8 cellular contexts compared by ENCODE assay signal in the genomic region with DNA sequence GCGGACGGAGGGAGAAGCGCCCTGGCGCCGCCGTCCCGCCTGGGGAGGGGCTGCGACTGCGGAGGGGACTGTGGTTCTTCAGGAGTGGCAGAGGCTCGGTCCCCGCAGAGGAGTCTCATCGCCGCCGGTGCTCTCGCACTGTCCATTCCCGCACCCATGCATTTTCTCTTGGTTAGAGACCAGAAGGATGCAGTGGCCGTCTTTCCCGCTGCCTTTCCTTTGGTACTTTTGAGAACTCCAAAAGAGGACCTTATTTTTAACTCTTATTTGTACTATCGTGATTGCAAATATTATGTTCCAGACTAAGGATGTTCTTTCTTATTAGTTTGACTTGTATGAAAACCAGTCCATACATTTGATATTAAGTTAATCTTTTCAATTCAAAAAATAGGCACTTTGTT. TPM values are rescaled to one million over a fixed set of nuclear protein-coding genes. Genes with fewer than 3 reads are reported as not detected.
A peak's percentile ranks its signal among the peaks of the same experiment; 100 is the strongest.
DNase-seq lines count a peak whose midpoint lies in the region; ATAC-seq and TF ChIP-seq lines count a peak whose summit lies in the region.

No MANE protein-coding gene starts in this region.

- peaks cover 17% of the 10 kb centered on the region for H3K36me3 Mint-ChIP-seq in activated T-cell treated with anti-CD3 and anti-CD28 coated beads, Interleukin-2, amount 50 U/mL, for 24 hours (ENCODE audit: low read depth)

- TF ChIP-seq EP300 in upper lobe of left lung (IDR thresholded peaks at IDR 0.05) = no peak

- peak overlapping the region; percentile 98 for H3K27ac Mint-ChIP-seq in activated T-cell treated with anti-CD3 and anti-CD28 coated beads, Interleukin-2, amount 50 U/mL, for 24 hours

- H3K4me3 Mint-ChIP-seq in activated T-cell treated with anti-CD3 and anti-CD28 coated beads, Interleukin-2, amount 50 U/mL, for 24 hours = peak overlapping the region; percentile 87

- no TSS peak for BruUV-seq in A673 (replicated peaks; lab: Mats Ljungman, UMichigan)

- H3K27ac ChIP-seq in A673 (ENCODE audit: low read depth, low read length, poor library complexity, severe bottlenecking) (peak overlapping the region; percentile 94), upper lobe of left lung (peak overlapping the region; percentile 97 to 99 (median 98))

- no peak for TF ChIP-seq POLR2A in upper lobe of left lung (IDR thresholded peaks at IDR 0.05)

- H3K9me3 ChIP-seq in A673 (ENCODE audit: low read depth, low read length, poor library complexity, severe bottlenecking) (no peaks in the 10 kb centered on the region), neuron (ENCODE audit: low read length) (peaks cover 3% of the 10 kb centered on the region), upper lobe of left lung (peaks cover 0 to 3% (median 0%) of the 10 kb centered on the region in 4 donors)

- no peaks in the 10 kb centered on the region for H3K9me3 Mint-ChIP-seq in activated T-cell treated with anti-CD3 and anti-CD28 coated beads, Interleukin-2, amount 50 U/mL, for 24 hours

- no peaks in the 10 kb centered on the region for H3K27me3 Mint-ChIP-seq in activated T-cell treated with anti-CD3 and anti-CD28 coated beads, Interleukin-2, amount 50 U/mL, for 24 hours

- POLR2A ChIA-PET in A673 (lab: Charles Lee; ENCODE audit: low non-redundant PET) = no interaction called here

- TF ChIP-seq CTCF in A673 (conservative IDR thresholded peaks at IDR 0.05; ENCODE audit: low read depth, low read length) = no peak; the same call in 1 of the 2 replicates
- TF ChIP-seq CTCF in GM12872 (IDR thresholded peaks at IDR 0.05; ENCODE audit: insufficient read depth, low read depth, low read length) = 0 out of 3 replicates have a peak, but pooled peaks have one; percentile 36
- peak; percentile 47 for TF ChIP-seq CTCF in fibroblast of the aortic adventitia (IDR thresholded peaks at IDR 0.05; ENCODE audit: insufficient read depth, low read length)
- TF ChIP-seq CTCF in upper lobe of left lung (IDR thresholded peaks at IDR 0.05) = peak in 2 of 6 experiments; percentile 30 to 62

- intact Hi-C loops in A673 (cut with micrococcal nuclease; ENCODE audit: unreplicated experiment) = no loop called here

- H3K27me3 ChIP-seq in A673 (replicated peaks; ENCODE audit: insufficient read depth, low read depth, low read length, poor library complexity) = no peaks in the 10 kb centered on the region
- H3K27me3 ChIP-seq in neuron (ENCODE audit: insufficient read depth, low read length) = no peaks in the 10 kb centered on the region
- H3K27me3 ChIP-seq in upper lobe of left lung = no peaks in the 10 kb centered on the region

- H2AFZ ChIP-seq in neuron (ENCODE audit: low read depth, low read length) = peak overlapping the region; percentile 55

- H3K4me1 Mint-ChIP-seq in activated T-cell treated with anti-CD3 and anti-CD28 coated beads, Interleukin-2, amount 50 U/mL, for 24 hours (ENCODE audit: low read depth) = peaks cover 30% of the 10 kb centered on the region

- ATAC-seq in HG02884 (IDR thresholded peaks at IDR 0.05; ENCODE audit: unreplicated experiment) = peak; percentile 46
- peak; percentile 82 to 88 for ATAC-seq in upper lobe of left lung (ENCODE audit: low FRiP score in 2 of 2)

- H3K4me1 ChIP-seq in A673 (ENCODE audit: insufficient read depth, low read length, poor library complexity, severe bottlenecking) (peaks cover 6% of the 10 kb centered on the region), neuron (ENCODE audit: insufficient read depth, low read length) (peaks cover 10% of the 10 kb centered on the region), upper lobe of left lung (peaks cover 9 to 25% (median 23%) of the 10 kb centered on the region in 4 donors)

- WGBS in upper lobe of left lung, 2 donors = 0 to 2% methylated on average over 10 to 18 of the region's 19 CpGs

- DNase-seq in A673 (ENCODE audit: low spot score) = peak; percentile 86
- peak; percentile 2 for DNase-seq in NCI-H226
- DNase-seq in activated T-cell treated with anti-CD3 and anti-CD28 coated beads, Interleukin-2, amount 50 U/mL, for 24 hours = no peak
- peak; percentile 34 for DNase-seq in fibroblast of the aortic adventitia (ENCODE audit: low read depth)
- peak in 1 of 2 donors; percentile 66 for DNase-seq in upper lobe of left lung

- CTCF ChIA-PET in A673 (lab: Charles Lee) = interaction anchor here (0.6 kb wide), 1 partner anchor 101 kb away, joined by 3 read pairs; no protein-coding TSS in a partner anchor

- no peaks in the 10 kb centered on the region for H3K36me3 ChIP-seq in A673 (ENCODE audit: insufficient read depth, low read length, poor library complexity, severe bottlenecking)
- H3K36me3 ChIP-seq in neuron (ENCODE audit: insufficient read depth, low read length) = peaks cover 10% of the 10 kb centered on the region
- H3K36me3 ChIP-seq in upper lobe of left lung = no peaks in the 10 kb centered on the region

- H3K4me3 ChIP-seq in A673 (ENCODE audit: low read depth, low read length, poor library complexity, severe bottlenecking) (peak overlapping the region; percentile 94), fibroblast of the aortic adventitia (ENCODE audit: low read depth, low read length) (peak overlapping the region; percentile 83), neuron (ENCODE audit: low read length) (peak overlapping the region; percentile 66), upper lobe of left lung (peak overlapping the region; percentile 67 to 92 (median 82))

RNA-seq across cellular contexts. Expression of gene ZFYVE16, which starts 0.6 kb away (rescaled TPM):
- total RNA-seq in A673 (2021) = 51.2 and 65.7 TPM in 2 replicates
- total RNA-seq in fibroblast of the aortic adventitia (ENCODE audit: low replicate concordance) = 28.1 and 66.0 TPM in 2 replicates
- 10 to 100 TPM; 27.7 to 52.4 (median 40.2) TPM for total RNA-seq in upper lobe of left lung
